ENCODE assay signal across 7 cellular contexts in the genomic region with DNA sequence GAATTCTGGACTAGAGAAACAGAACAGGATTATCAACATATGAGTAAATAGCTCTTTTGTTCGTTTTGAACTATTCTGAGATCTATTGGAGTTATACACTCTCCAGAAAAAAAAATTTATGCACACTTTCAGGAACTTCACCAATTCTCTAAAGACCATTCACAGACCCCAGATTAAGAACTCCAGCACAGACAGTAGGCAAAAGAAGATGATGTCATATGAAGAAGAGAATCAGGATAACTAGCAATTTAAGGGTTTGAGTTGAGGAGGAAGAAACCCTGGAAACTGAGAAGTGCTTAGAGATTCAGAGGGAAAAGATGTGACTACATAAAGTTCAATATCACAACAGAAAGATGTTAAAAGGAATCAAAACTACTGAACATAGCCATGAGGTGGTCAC.
"Had no signal": no experiment of that assay in that cellular context is flagged by ENCODE, and none has a peak within 500 bp of the region (broad histone marks: within the 10 kb centered on the region; RNA-seq: fewer than 3 reads in every experiment).

No MANE protein-coding gene starts in this region.

- H3K27me3 Mint-ChIP-seq: IgD-negative memory B cell had no signal

- H3K9me3 Mint-ChIP-seq: IgD-negative memory B cell had no signal

- H3K4me3 ChIP-seq: GM23248, HAP-1 had no signal

- DNase-seq: GM23248, GOT3, H7, KBM-7 had no signal

- H3K9ac ChIP-seq: GM23248 had no signal

- H3K4me3 Mint-ChIP-seq: IgD-negative memory B cell had no signal

- H2AFZ ChIP-seq: GM23248 had no signal

- H3K4me1 ChIP-seq: HAP-1 had no signal

- H3K9me3 ChIP-seq: HAP-1 had no signal

- ATAC-seq: HCT116 had no signal

- H3K27ac ChIP-seq: GM23248 had no signal
